Comparison of ENCODE assay signal across 21 cellular contexts in genomic region chr3:82342521-82342920, GRCh38.
"Had no signal": no experiment of that assay in that cellular context is flagged by ENCODE, and none has a peak within 500 bp of the region (broad histone marks: within the 10 kb centered on the region; RNA-seq: fewer than 3 reads in every experiment).

No MANE protein-coding gene starts in this region.

- H3K27ac Mint-ChIP-seq: naive B cell; nephron progenitor cell; stimulated activated effector memory CD8-positive, alpha-beta T cell treated with anti-CD3 and anti-CD28 coated beads, Interleukin-12 subunit alpha, Interleukin-12 subunit beta, amount 100 ng/mL, for 72 hours; stimulated activated naive CD8-positive, alpha-beta T cell treated with anti-CD3 and anti-CD28 coated beads, Interleukin-15, Interleukin-2, amounts not matched to agents 100 ng/mL and 50 ng/mL, for 24 hours had no signal

- H3K36me3 Mint-ChIP-seq: naive B cell; stimulated activated effector memory CD8-positive, alpha-beta T cell treated with anti-CD3 and anti-CD28 coated beads, Interleukin-12 subunit alpha, Interleukin-12 subunit beta, amount 100 ng/mL, for 72 hours had no signal

- FAIRE-seq: endometrium, frontal cortex, islet of Langerhans had no signal

- H3K4me3 Mint-ChIP-seq: naive B cell; nephron progenitor cell; stimulated activated effector memory CD8-positive, alpha-beta T cell treated with anti-CD3 and anti-CD28 coated beads, Interleukin-12 subunit alpha, Interleukin-12 subunit beta, amount 100 ng/mL, for 72 hours; stimulated activated naive CD8-positive, alpha-beta T cell treated with anti-CD3 and anti-CD28 coated beads, Interleukin-15, Interleukin-2, amounts not matched to agents 100 ng/mL and 50 ng/mL, for 24 hours had no signal

- H3K4me1 ChIP-seq: heart right ventricle, parathyroid adenoma, prostate gland, right lobe of liver, testis, tibial nerve had no signal

- H3K9me3 ChIP-seq: prostate gland, right lobe of liver, testis, tibial nerve had no signal

- H3K36me3 ChIP-seq: heart right ventricle, prostate gland, right lobe of liver, tibial nerve had no signal

- H3K4me1 Mint-ChIP-seq: naive B cell; nephron progenitor cell; stimulated activated effector memory CD8-positive, alpha-beta T cell treated with anti-CD3 and anti-CD28 coated beads, Interleukin-12 subunit alpha, Interleukin-12 subunit beta, amount 100 ng/mL, for 72 hours had no signal

- H3K4me3 ChIP-seq: heart right ventricle, prostate gland, right lobe of liver, testis, tibial nerve had no signal

- H3K9me3 Mint-ChIP-seq: nephron progenitor cell had no signal

- H3K27ac ChIP-seq: heart right ventricle, parathyroid adenoma, prostate gland, right lobe of liver, testis, tibial nerve had no signal

- ATAC-seq: esophagus mucosa; heart right ventricle; right lobe of liver; stimulated activated effector memory CD8-positive, alpha-beta T cell treated with anti-CD3 and anti-CD28 coated beads, Interleukin-12 subunit alpha, Interleukin-12 subunit beta, amount 100 ng/mL, for 72 hours had no signal

- H3K27me3 Mint-ChIP-seq: naive B cell; stimulated activated naive CD8-positive, alpha-beta T cell treated with anti-CD3 and anti-CD28 coated beads, Interleukin-15, Interleukin-2, amounts not matched to agents 100 ng/mL and 50 ng/mL, for 24 hours had no signal

- H3K27me3 ChIP-seq: heart right ventricle, right lobe of liver, testis, tibial nerve had no signal

- H3K9ac ChIP-seq: parathyroid adenoma had no signal

- DNase-seq: effector memory CD4-positive, alpha-beta T cell; heart right ventricle; hypothalamus; kidney glomerular epithelial cell; mesendoderm; naive B cell; nephron progenitor cell; retina; right lobe of liver; stimulated activated CD4-positive, alpha-beta T cell treated with anti-CD3 and anti-CD28 coated beads, Interleukin-4, amount 100 ng/mL, for 1 hour; stimulated activated CD8-positive, alpha-beta memory T cell treated with anti-CD3 and anti-CD28 coated beads, Interleukin-4, amount 100 ng/mL, for 48 hours; testis had no signal

- H3K79me2 ChIP-seq: parathyroid adenoma had no signal

- H2AFZ ChIP-seq: parathyroid adenoma had no signal
